Comparison of ENCODE assay signal across 16 cellular contexts in genomic region chr20:5180421-5180820, GRCh38.
"Had no signal": no experiment of that assay in that cellular context is flagged by ENCODE, and none has a peak within 500 bp of the region (broad histone marks: within the 10 kb centered on the region; RNA-seq: fewer than 3 reads in every experiment).

No MANE protein-coding gene starts in this region.

- DNase-seq: activated CD4-positive, alpha-beta T cell treated with anti-CD3 and anti-CD28 coated beads, Interleukin-2, amount 50 U/mL, for 48 hours; activated CD8-positive, alpha-beta memory T cell treated with anti-CD3 and anti-CD28 coated beads, Interleukin-2, amount 10 ng/mL, durations not matched to agents 7 days and 5 days; activated gamma-delta T cell; activated T-cell treated with anti-CD3 and anti-CD28 coated beads, Interleukin-2, amount 50 U/mL, for 4 hours; amniotic stem cell; cerebellar nuclear complex; naive B cell; stimulated activated CD4-positive, alpha-beta T cell treated with anti-CD3 and anti-CD28 coated beads, Interleukin-2, amount 100 ng/mL, for 48 hours; stimulated activated naive B cell treated with anti-CD40 and anti-IgM and Interleukin-4, amounts not matched to agents 10 μg/mL and 1 μg/mL and 100 μg/mL, for 72 hours; T-helper 17 cell; transverse colon; WERI-Rb-1 had no signal

- H3K4me3 Mint-ChIP-seq: activated CD8-positive, alpha-beta memory T cell treated with anti-CD3 and anti-CD28 coated beads, Interleukin-2, amount 10 ng/mL, durations not matched to agents 7 days and 5 days; activated naive CD8-positive, alpha-beta T cell; activated T-cell treated with anti-CD3 and anti-CD28 coated beads, Interleukin-2, amount 50 U/mL, for 4 hours; stimulated activated naive B cell treated with anti-CD40 and anti-IgM and Interleukin-4, amounts not matched to agents 10 μg/mL and 1 μg/mL and 100 μg/mL, for 72 hours; T-helper 17 cell had no signal

- H3K36me3 Mint-ChIP-seq: activated naive CD8-positive, alpha-beta T cell had no signal

- ATAC-seq: activated CD8-positive, alpha-beta memory T cell treated with anti-CD3 and anti-CD28 coated beads, Interleukin-2, amount 10 ng/mL, durations not matched to agents 7 days and 5 days; activated T-cell treated with anti-CD3 and anti-CD28 coated beads, Interleukin-2, amount 50 U/mL, for 4 hours; stimulated activated naive B cell treated with anti-CD40 and anti-IgM and Interleukin-4, amounts not matched to agents 10 μg/mL and 1 μg/mL and 100 μg/mL, for 72 hours; T-helper 17 cell had no signal

- H3K4me3 ChIP-seq: esophagus muscularis mucosa, lung, transverse colon had no signal

- H3K4me1 Mint-ChIP-seq: activated CD8-positive, alpha-beta memory T cell treated with anti-CD3 and anti-CD28 coated beads, Interleukin-2, amount 10 ng/mL, durations not matched to agents 7 days and 5 days had no signal

- H3K9me3 ChIP-seq: esophagus muscularis mucosa, transverse colon had no signal

- H3K9me3 Mint-ChIP-seq: activated T-cell treated with anti-CD3 and anti-CD28 coated beads, Interleukin-2, amount 50 U/mL, for 4 hours; naive B cell; stimulated activated naive B cell treated with anti-CD40 and anti-IgM and Interleukin-4, amounts not matched to agents 10 μg/mL and 1 μg/mL and 100 μg/mL, for 72 hours had no signal

- H3K9ac ChIP-seq: parathyroid adenoma had no signal

- H3K27ac ChIP-seq: esophagus muscularis mucosa, parathyroid adenoma, WERI-Rb-1 had no signal

- H2AFZ ChIP-seq: parathyroid adenoma had no signal

- H3K79me2 ChIP-seq: parathyroid adenoma had no signal

- H3K27ac Mint-ChIP-seq: activated CD8-positive, alpha-beta memory T cell treated with anti-CD3 and anti-CD28 coated beads, Interleukin-2, amount 10 ng/mL, durations not matched to agents 7 days and 5 days; activated naive CD8-positive, alpha-beta T cell; stimulated activated naive B cell treated with anti-CD40 and anti-IgM and Interleukin-4, amounts not matched to agents 10 μg/mL and 1 μg/mL and 100 μg/mL, for 72 hours; T-helper 17 cell had no signal

- H3K27me3 ChIP-seq: esophagus muscularis mucosa, transverse colon had no signal

- H3K27me3 Mint-ChIP-seq: activated CD8-positive, alpha-beta memory T cell treated with anti-CD3 and anti-CD28 coated beads, Interleukin-2, amount 10 ng/mL, durations not matched to agents 7 days and 5 days; activated naive CD8-positive, alpha-beta T cell; naive B cell; stimulated activated naive B cell treated with anti-CD40 and anti-IgM and Interleukin-4, amounts not matched to agents 10 μg/mL and 1 μg/mL and 100 μg/mL, for 72 hours; T-helper 17 cell had no signal
